8 cellular contexts compared by ENCODE assay signal in genomic region chr1:55284856-55285255, GRCh38.
A peak's percentile ranks its signal among the peaks of the same experiment; 100 is the strongest.
DNase-seq lines count a peak whose midpoint lies in the region; ATAC-seq, FAIRE-seq and TF ChIP-seq lines count a peak whose summit lies in the region.

No MANE protein-coding gene starts in this region.

- ATAC-seq in DND-41 (ENCODE audit: insufficient read depth, low read depth) (peak; percentile 75), GM21737 (IDR thresholded peaks at IDR 0.05; ENCODE audit: unreplicated experiment) (no peak), HG03342 (IDR thresholded peaks at IDR 0.05; ENCODE audit: unreplicated experiment) (no peak), GM18870 (IDR thresholded peaks at IDR 0.05; ENCODE audit: unreplicated experiment) (no peak)

- peak; percentile 8 for FAIRE-seq in frontal cortex (lab: Jason Lieb, UNC)

- peak; percentile 42 for DNase-seq in DND-41
- DNase-seq in HT1080 (ENCODE audit: low read depth): peak; percentile 38
- DNase-seq in SK-MEL-5 (ENCODE audit: low read depth, low spot score): peak; percentile 64
- peak in 1 of 2 donors; percentile 31 for DNase-seq in frontal cortex (ENCODE audit: low spot score in 2 of 2)
- peak; percentile 34 for DNase-seq in putamen (ENCODE audit: low spot score)

- H3K27me3 ChIP-seq in DND-41 (ENCODE audit: insufficient read depth, low read length, poor library complexity): no peaks in the 10 kb centered on the region

- peak; percentile 81 for TF ChIP-seq CTCF in DND-41 (IDR thresholded peaks at IDR 0.05; ENCODE audit: borderline replicate concordance, extremely low read depth, low read length, poor library complexity, severe bottlenecking)

- H3K9me3 ChIP-seq in DND-41 (ENCODE audit: insufficient read depth, low read length, severe bottlenecking): no peaks in the 10 kb centered on the region

- H3K79me2 ChIP-seq in DND-41 (ENCODE audit: insufficient read depth, low read length): no peaks in the 10 kb centered on the region

- H3K9ac ChIP-seq in DND-41 (ENCODE audit: low read depth, low read length): no peak overlapping the region

- H4K20me1 ChIP-seq in DND-41 (ENCODE audit: insufficient read depth, low read length): no peaks in the 10 kb centered on the region

- H2AFZ ChIP-seq in DND-41 (ENCODE audit: low read depth, low read length): no peak overlapping the region

- no peaks in the 10 kb centered on the region for H3K4me1 ChIP-seq in DND-41 (ENCODE audit: insufficient read depth, low read length)

- in situ Hi-C loops in SK-MEL-5 (cut with HindIII; ENCODE audit: low pct_unique_long_range_greater_than_20kb, low sequenced_read_pairs): no loop called here

- no peak overlapping the region for H3K4me2 ChIP-seq in DND-41 (ENCODE audit: insufficient read depth, low read length)

- no peaks in the 10 kb centered on the region for H3K36me3 ChIP-seq in DND-41 (ENCODE audit: insufficient read depth, low read length)

- no peak overlapping the region for H3K4me3 ChIP-seq in DND-41 (ENCODE audit: low read depth in 1 of 2, low read length in 2 of 2)

- H3K27ac ChIP-seq in DND-41 (ENCODE audit: low read length): no peak overlapping the region
